In the genomic region with DNA sequence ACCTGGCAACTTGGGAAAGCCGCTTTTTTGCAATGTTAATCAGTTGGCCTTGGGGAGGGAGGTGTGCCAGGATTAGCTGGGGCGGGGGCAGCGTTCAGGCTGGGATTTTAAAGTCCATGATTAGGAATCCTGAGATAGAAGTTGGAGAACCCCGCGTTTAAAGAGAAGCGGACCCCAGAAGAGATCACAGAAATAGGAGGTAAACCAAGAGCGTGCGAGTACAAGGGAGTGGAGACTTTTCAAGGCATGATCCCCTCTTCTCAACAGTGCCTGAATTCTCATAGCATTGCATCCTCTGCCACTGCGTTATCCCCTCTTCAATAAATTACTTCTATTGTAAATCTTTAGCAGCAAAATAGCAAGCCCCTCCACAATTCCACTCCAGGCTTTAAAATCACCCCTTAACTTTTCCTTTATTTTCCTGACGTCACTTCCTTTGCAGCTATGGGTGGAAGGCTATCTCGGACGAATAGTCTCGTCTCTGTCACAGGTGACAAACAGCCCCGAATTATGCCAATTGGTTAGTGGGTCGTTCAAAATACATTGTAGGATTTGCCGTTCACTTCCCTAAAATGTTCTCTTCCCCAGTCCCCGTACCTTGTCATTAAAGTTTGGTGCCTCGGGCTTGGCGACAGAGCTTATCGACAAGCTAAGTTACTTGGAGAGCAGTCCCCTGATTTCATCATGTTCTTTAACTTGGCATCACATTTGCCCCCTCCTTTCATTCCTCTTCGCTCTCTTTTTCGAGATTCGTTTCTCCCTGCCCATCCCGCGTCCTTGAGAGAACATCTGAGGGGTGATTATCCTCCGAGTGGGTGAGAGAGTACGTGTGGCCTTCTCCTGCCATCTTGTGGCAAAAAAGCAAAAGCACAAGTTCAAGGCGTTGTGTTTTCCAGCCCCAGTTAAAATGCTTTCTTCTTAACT, we compare ENCODE assay signal across 1 cellular context.
TF ChIP-seq lines count a peak whose summit lies in the region.

No MANE protein-coding gene starts in this region.

TF ChIP-seq in K562, 482 proteins besides CTCF, POLR2A, EP300 and RAD21 (continued from another document and continues in another):
- TF ChIP-seq, protein P1, sequence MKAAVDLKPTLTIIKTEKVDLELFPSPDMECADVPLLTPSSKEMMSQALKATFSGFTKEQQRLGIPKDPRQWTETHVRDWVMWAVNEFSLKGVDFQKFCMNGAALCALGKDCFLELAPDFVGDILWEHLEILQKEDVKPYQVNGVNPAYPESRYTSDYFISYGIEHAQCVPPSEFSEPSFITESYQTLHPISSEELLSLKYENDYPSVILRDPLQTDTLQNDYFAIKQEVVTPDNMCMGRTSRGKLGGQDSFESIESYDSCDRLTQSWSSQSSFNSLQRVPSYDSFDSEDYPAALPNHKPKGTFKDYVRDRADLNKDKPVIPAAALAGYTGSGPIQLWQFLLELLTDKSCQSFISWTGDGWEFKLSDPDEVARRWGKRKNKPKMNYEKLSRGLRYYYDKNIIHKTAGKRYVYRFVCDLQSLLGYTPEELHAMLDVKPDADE (conservative IDR thresholded peaks at IDR 0.05; ENCODE audit: control insufficient read depth, low read depth, low read length) = no peak
- TF ChIP-seq ESRRA (IDR thresholded peaks at IDR 0.05; ENCODE audit: borderline replicate concordance, low read depth) (peak; percentile 84), MAFK (IDR thresholded peaks at IDR 0.05; ENCODE audit: low read length) (peak; percentile 2; the same call in 1 of the 2 replicates), NR2C1 (IDR thresholded peaks at IDR 0.05) (peak; percentile 38; the same call in 1 of the 2 replicates), NR2C1 (tag; IDR thresholded peaks at IDR 0.05) (0 out of 2 replicates have a peak, but pooled peaks have one; percentile 40), ZNF133 (CRISPR knock-in tag; IDR thresholded peaks at IDR 0.05) (no peak), MTA3 (IDR thresholded peaks at IDR 0.05; ENCODE audit: borderline replicate concordance) (no peak), WHSC1 (IDR thresholded peaks at IDR 0.05; ENCODE audit: low read length) (no peak), CUX1 (CRISPR knock-in tag; IDR thresholded peaks at IDR 0.05) (no peak), KLF10 (CRISPR knock-in tag; IDR thresholded peaks at IDR 0.05) (no peak), ARHGAP35 (IDR thresholded peaks at IDR 0.05; ENCODE audit: partially characterized antibody) (no peak), SNAPC5 (CRISPR knock-in tag; IDR thresholded peaks at IDR 0.05) (no peak), ZBTB33 (CRISPR knock-in tag; IDR thresholded peaks at IDR 0.05) (peak; percentile 54; the same call in 1 of the 2 replicates), SMARCB1 (IDR thresholded peaks at IDR 0.05; ENCODE audit: insufficient read length, low read depth) (no peak), KDM1A (IDR thresholded peaks at IDR 0.05) (0 out of 4 replicates have a peak, but pooled peaks of 1 of the 2 experiments have one; percentile 5), BCL6 (CRISPR knock-in tag; IDR thresholded peaks at IDR 0.05) (no peak), CGGBP1 (CRISPR knock-in tag; IDR thresholded peaks at IDR 0.05) (peak; percentile 32), ZNF436 (CRISPR knock-in tag; IDR thresholded peaks at IDR 0.05) (no peak), ZNF512 (tag; IDR thresholded peaks at IDR 0.05) (no peak), DIDO1 (tag; IDR thresholded peaks at IDR 0.05; ENCODE audit: low read depth) (no peak), ZNF79 (CRISPR knock-in tag; IDR thresholded peaks at IDR 0.05; ENCODE audit: low read depth) (no peak), SP1 (CRISPR knock-in tag; IDR thresholded peaks at IDR 0.05) (peak; percentile 83), NBN (IDR thresholded peaks at IDR 0.05; ENCODE audit: low read depth) (0 out of 2 replicates have a peak, but pooled peaks have one; percentile 19), ZNF274 (IDR thresholded peaks at IDR 0.05; ENCODE audit: borderline replicate concordance, low read depth, low read length) (no peak), FOXJ2 (tag; IDR thresholded peaks at IDR 0.05) (no peak), BRF1 (IDR thresholded peaks at IDR 0.05; ENCODE audit: borderline replicate concordance, extremely low read depth, insufficient read length) (no peak), NCOA4 (IDR thresholded peaks at IDR 0.05; ENCODE audit: partially characterized antibody) (no peak), MCM2 (IDR thresholded peaks at IDR 0.05; ENCODE audit: low read depth) (no peak), SIN3B (IDR thresholded peaks at IDR 0.05; ENCODE audit: low read depth) (no peak)
- TF ChIP-seq, protein P2, sequence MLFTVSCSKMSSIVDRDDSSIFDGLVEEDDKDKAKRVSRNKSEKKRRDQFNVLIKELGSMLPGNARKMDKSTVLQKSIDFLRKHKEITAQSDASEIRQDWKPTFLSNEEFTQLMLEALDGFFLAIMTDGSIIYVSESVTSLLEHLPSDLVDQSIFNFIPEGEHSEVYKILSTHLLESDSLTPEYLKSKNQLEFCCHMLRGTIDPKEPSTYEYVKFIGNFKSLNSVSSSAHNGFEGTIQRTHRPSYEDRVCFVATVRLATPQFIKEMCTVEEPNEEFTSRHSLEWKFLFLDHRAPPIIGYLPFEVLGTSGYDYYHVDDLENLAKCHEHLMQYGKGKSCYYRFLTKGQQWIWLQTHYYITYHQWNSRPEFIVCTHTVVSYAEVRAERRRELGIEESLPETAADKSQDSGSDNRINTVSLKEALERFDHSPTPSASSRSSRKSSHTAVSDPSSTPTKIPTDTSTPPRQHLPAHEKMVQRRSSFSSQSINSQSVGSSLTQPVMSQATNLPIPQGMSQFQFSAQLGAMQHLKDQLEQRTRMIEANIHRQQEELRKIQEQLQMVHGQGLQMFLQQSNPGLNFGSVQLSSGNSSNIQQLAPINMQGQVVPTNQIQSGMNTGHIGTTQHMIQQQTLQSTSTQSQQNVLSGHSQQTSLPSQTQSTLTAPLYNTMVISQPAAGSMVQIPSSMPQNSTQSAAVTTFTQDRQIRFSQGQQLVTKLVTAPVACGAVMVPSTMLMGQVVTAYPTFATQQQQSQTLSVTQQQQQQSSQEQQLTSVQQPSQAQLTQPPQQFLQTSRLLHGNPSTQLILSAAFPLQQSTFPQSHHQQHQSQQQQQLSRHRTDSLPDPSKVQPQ (CRISPR knock-in tag; IDR thresholded peaks at IDR 0.05; ENCODE audit: borderline replicate concordance) = no peak
- TF ChIP-seq, protein P3, sequence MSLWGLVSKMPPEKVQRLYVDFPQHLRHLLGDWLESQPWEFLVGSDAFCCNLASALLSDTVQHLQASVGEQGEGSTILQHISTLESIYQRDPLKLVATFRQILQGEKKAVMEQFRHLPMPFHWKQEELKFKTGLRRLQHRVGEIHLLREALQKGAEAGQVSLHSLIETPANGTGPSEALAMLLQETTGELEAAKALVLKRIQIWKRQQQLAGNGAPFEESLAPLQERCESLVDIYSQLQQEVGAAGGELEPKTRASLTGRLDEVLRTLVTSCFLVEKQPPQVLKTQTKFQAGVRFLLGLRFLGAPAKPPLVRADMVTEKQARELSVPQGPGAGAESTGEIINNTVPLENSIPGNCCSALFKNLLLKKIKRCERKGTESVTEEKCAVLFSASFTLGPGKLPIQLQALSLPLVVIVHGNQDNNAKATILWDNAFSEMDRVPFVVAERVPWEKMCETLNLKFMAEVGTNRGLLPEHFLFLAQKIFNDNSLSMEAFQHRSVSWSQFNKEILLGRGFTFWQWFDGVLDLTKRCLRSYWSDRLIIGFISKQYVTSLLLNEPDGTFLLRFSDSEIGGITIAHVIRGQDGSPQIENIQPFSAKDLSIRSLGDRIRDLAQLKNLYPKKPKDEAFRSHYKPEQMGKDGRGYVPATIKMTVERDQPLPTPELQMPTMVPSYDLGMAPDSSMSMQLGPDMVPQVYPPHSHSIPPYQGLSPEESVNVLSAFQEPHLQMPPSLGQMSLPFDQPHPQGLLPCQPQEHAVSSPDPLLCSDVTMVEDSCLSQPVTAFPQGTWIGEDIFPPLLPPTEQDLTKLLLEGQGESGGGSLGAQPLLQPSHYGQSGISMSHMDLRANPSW (CRISPR knock-in tag; IDR thresholded peaks at IDR 0.05) = no peak
- TF ChIP-seq, protein P4, sequence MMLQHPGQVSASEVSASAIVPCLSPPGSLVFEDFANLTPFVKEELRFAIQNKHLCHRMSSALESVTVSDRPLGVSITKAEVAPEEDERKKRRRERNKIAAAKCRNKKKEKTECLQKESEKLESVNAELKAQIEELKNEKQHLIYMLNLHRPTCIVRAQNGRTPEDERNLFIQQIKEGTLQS (IDR thresholded peaks at IDR 0.05) = peak; percentile 73
- TF ChIP-seq, protein P4 (CRISPR knock-in tag; conservative IDR thresholded peaks at IDR 0.05) = 0 out of 2 replicates have a peak, but pooled peaks have one; percentile 63
- TF ChIP-seq, protein P5, sequence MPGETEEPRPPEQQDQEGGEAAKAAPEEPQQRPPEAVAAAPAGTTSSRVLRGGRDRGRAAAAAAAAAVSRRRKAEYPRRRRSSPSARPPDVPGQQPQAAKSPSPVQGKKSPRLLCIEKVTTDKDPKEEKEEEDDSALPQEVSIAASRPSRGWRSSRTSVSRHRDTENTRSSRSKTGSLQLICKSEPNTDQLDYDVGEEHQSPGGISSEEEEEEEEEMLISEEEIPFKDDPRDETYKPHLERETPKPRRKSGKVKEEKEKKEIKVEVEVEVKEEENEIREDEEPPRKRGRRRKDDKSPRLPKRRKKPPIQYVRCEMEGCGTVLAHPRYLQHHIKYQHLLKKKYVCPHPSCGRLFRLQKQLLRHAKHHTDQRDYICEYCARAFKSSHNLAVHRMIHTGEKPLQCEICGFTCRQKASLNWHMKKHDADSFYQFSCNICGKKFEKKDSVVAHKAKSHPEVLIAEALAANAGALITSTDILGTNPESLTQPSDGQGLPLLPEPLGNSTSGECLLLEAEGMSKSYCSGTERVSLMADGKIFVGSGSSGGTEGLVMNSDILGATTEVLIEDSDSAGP (CRISPR knock-in tag; IDR thresholded peaks at IDR 0.05) = no peak; the same call in 1 of the 2 replicates
